ENCODE assay signal across 8 cellular contexts in the genomic region with DNA sequence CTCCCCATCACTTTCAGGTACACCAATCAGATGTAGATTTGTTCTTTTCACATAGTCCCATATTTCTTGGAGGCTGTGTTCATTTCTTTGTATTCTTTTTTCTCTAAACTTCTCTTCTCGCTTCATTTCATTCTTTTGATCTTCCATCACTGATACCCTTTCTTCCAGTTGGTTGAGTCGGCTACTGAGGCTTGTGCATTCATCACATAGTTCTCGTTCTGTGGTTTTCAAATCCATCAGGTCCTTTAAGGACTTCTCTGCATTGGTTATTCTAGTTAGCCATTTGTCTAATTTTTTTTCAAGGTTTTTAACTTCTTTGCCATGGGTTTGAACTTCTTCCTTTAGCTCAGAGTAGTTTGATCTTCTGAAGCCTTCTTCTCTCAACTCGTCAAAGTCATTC.
DNase-seq lines count a peak whose midpoint lies in the region; FAIRE-seq and TF ChIP-seq lines count a peak whose summit lies in the region.
"Not testable (repeated sequence)": the region's sequence is repeated elsewhere in the genome, so short reads cannot be mapped to it uniquely, and the experiment has no call there.

No MANE protein-coding gene starts in this region.

- H3K4me2 ChIP-seq in astrocyte (ENCODE audit: low read length), result not testable (repeated sequence)

- not testable (repeated sequence) for H3K36me3 ChIP-seq in astrocyte (ENCODE audit: insufficient read depth, low read length)

- not testable (repeated sequence) for H3K27ac ChIP-seq in astrocyte (ENCODE audit: low read depth, low read length)

- H3K9me3 ChIP-seq in astrocyte (ENCODE audit: insufficient read depth, low read depth, low read length), result not testable (repeated sequence)

- H3K4me1 ChIP-seq in astrocyte (ENCODE audit: insufficient read depth, low read length), result not testable (repeated sequence)

- not testable (repeated sequence) for H3K79me2 ChIP-seq in astrocyte (ENCODE audit: insufficient read depth, low read length)

- FAIRE-seq in RCC 7860 (lab: Jason Lieb, UNC), result peak; percentile 2
- not testable (repeated sequence) for FAIRE-seq in astrocyte (lab: Jason Lieb, UNC)

- H4K20me1 ChIP-seq in astrocyte (ENCODE audit: insufficient read depth, low read length), result not testable (repeated sequence)

- H3K27me3 Mint-ChIP-seq in astrocyte (ENCODE audit: low read depth, unreplicated experiment), result not testable (repeated sequence)

- not testable (repeated sequence) for H3K4me3 ChIP-seq in astrocyte (ENCODE audit: insufficient read depth, low read depth, low read length); epithelial cell of proximal tubule (ENCODE audit: low read depth, low read length)

- H3K9me3 Mint-ChIP-seq in astrocyte (ENCODE audit: unreplicated experiment), result peaks cover 25% of the 10 kb centered on the region

- not testable (repeated sequence) for H2AFZ ChIP-seq in astrocyte (ENCODE audit: low read depth, low read length)

- H3K36me3 Mint-ChIP-seq in astrocyte (ENCODE audit: low read depth, unreplicated experiment), result not testable (repeated sequence)

- not testable (repeated sequence) for H3K4me3 Mint-ChIP-seq in astrocyte (ENCODE audit: unreplicated experiment)

- H3K27ac Mint-ChIP-seq in astrocyte (ENCODE audit: unreplicated experiment), result not testable (repeated sequence)

- DNase-seq in RCC 7860 (ENCODE audit: low spot score), result not testable (repeated sequence)
- DNase-seq in astrocyte (ENCODE audit: low read depth), result peak; percentile 14
- DNase-seq in astrocyte of the hippocampus (ENCODE audit: low read depth, low spot score), result peak; percentile 23
- peak; percentile 32 for DNase-seq in epithelial cell of proximal tubule (ENCODE audit: low read depth)
- DNase-seq in glomerular visceral epithelial cell (ENCODE audit: extremely low spot score), result peak; percentile 68
- peak; percentile 9 for DNase-seq in iris pigment epithelial cell (ENCODE audit: low read depth)
- DNase-seq in kidney tubule cell (ENCODE audit: low spot score), result peak; percentile 54
- DNase-seq in renal cortical epithelial cell (ENCODE audit: low read depth), result peak; percentile 52

- not testable (repeated sequence) for H3K27me3 ChIP-seq in astrocyte (ENCODE audit: insufficient read depth, low read length)

- not testable (repeated sequence) for H3K4me1 Mint-ChIP-seq in astrocyte (ENCODE audit: low read depth, unreplicated experiment)

- not testable (repeated sequence) for H3K9ac ChIP-seq in astrocyte (ENCODE audit: low read length)

- not testable (repeated sequence) for TF ChIP-seq CTCF in astrocyte (IDR thresholded peaks at IDR 0.05; ENCODE audit: insufficient read depth, low read depth, low read length); epithelial cell of proximal tubule (conservative IDR thresholded peaks at IDR 0.05; ENCODE audit: low read depth, low read length)
